ENCODE assay signal across 8 cellular contexts in the genomic region with DNA sequence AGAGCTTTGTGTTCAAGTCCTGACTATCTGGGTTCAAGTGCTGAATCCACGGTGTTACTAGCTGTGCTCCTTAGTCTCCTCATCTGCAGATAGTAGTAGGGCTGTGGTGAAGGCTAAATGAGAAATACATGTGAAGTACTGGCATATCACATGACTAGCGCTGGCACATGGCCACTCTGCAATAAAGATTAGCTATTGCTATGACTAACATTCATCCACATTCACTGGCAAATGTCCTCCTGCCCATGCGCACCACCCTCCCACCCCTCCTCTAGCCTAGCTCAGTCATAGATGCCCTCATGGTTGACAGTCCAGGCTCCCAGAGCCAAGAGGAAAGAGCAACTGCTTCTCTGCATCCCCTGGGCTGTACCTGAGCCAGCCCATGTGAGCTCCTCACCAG. TPM values are rescaled to one million over a fixed set of nuclear protein-coding genes. Genes with fewer than 3 reads are reported as not detected.
DNase-seq lines count a peak whose midpoint lies in the region; ATAC-seq and TF ChIP-seq lines count a peak whose summit lies in the region.

No MANE protein-coding gene starts in this region.

- H3K79me1 ChIP-seq in mesendoderm (ENCODE audit: low read length) = no peaks in the 10 kb centered on the region

- H3K4me2 ChIP-seq in mesendoderm (ENCODE audit: low read length) = no peak overlapping the region

- H3K9ac ChIP-seq in mesendoderm (ENCODE audit: low read length) = no peak overlapping the region

- H3K18ac ChIP-seq in mesendoderm (ENCODE audit: low read length) = no peak overlapping the region

- H3K4me3 ChIP-seq in mesendoderm (ENCODE audit: low read length) = no peak overlapping the region

- H3K4me3 Mint-ChIP-seq in CD14-positive monocyte (no peak overlapping the region), chondrocyte (ENCODE audit: unreplicated experiment) (no peak overlapping the region)

- H3K27me3 Mint-ChIP-seq in CD14-positive monocyte (ENCODE audit: low read depth in 3 of 3) (no peaks in the 10 kb centered on the region), chondrocyte (ENCODE audit: low read depth) (no peaks in the 10 kb centered on the region)

- H3K4me1 Mint-ChIP-seq in CD14-positive monocyte = peaks cover 14% of the 10 kb centered on the region
- H3K4me1 Mint-ChIP-seq in chondrocyte (ENCODE audit: low read depth) = peaks cover 48% of the 10 kb centered on the region

- H3K27me3 ChIP-seq in mesendoderm (ENCODE audit: insufficient read depth, low read length, poor library complexity) = no peaks in the 10 kb centered on the region

- intact Hi-C loops in CD14-positive monocyte (cut with micrococcal nuclease) = no loop called here

- H3K56ac ChIP-seq in mesendoderm (ENCODE audit: low read length) = peak overlapping the region; percentile 42

- H3K9me3 Mint-ChIP-seq in CD14-positive monocyte (no peaks in the 10 kb centered on the region), chondrocyte (ENCODE audit: low read depth) (no peaks in the 10 kb centered on the region)

- H2BK5ac ChIP-seq in mesendoderm (ENCODE audit: low read length) = no peak overlapping the region

- H3K23ac ChIP-seq in mesendoderm (ENCODE audit: low read length) = no peak overlapping the region

- peaks cover 3% of the 10 kb centered on the region for H3K36me3 ChIP-seq in mesendoderm (ENCODE audit: control insufficient read depth, insufficient read depth, low read length)

- no CpG with 5 or more reads among the region's 3 CpGs for WGBS in mesendoderm (ENCODE audit: extremely low coverage, insufficient coverage, low lambda C conversion rate)

- ATAC-seq in HG03469 (IDR thresholded peaks at IDR 0.05; ENCODE audit: unreplicated experiment) (no peak), HG02884 (IDR thresholded peaks at IDR 0.05; ENCODE audit: unreplicated experiment) (no peak)

- H3K27ac Mint-ChIP-seq in CD14-positive monocyte (no peak overlapping the region), chondrocyte (ENCODE audit: unreplicated experiment) (peak overlapping the region; percentile 49)

- H4K8ac ChIP-seq in mesendoderm (ENCODE audit: low read depth, low read length) = no peak overlapping the region

- no peaks in the 10 kb centered on the region for H3K79me2 ChIP-seq in mesendoderm (ENCODE audit: control insufficient read depth, insufficient read depth, low read length)

- H4K5ac ChIP-seq in mesendoderm (ENCODE audit: low read length) = no peak overlapping the region

- H3K4me1 ChIP-seq in mesendoderm (ENCODE audit: control insufficient read depth, low read depth, low read length) = no peaks in the 10 kb centered on the region

- no peak overlapping the region for H3K4ac ChIP-seq in mesendoderm (ENCODE audit: low read depth, low read length)

- DNase-seq in CD14-positive monocyte (ENCODE audit: low spot score) = peak; percentile 49
- DNase-seq in NCI-H2196 treated with DMSO at 0.1 percent for 48 hours (lab: John Stamatoyannopoulos, UW; ENCODE audit: unreplicated experiment) = peak; percentile 77
- DNase-seq in chondrocyte (ENCODE audit: low spot score) = no peak
- no peak for DNase-seq in mesendoderm
- DNase-seq in globus pallidus (ENCODE audit: low spot score) = no peak
- no peak for DNase-seq in activated CD4-positive, alpha-beta T cell treated with anti-CD3 and anti-CD28 coated beads, Interleukin-2, amount 50 U/mL, for 48 hours

- peak overlapping the region; percentile 38 for H2AK5ac ChIP-seq in mesendoderm (ENCODE audit: low read length)

- peaks cover 24 to 25% of the 10 kb centered on the region in 2 donors for H3K36me3 Mint-ChIP-seq in CD14-positive monocyte
- H3K36me3 Mint-ChIP-seq in chondrocyte (ENCODE audit: low read depth) = peaks cover 4% of the 10 kb centered on the region

- TF ChIP-seq CTCF in CD14-positive monocyte (IDR thresholded peaks at IDR 0.05) (no peak), chondrocyte (IDR thresholded peaks at IDR 0.05) (no peak)

- H2BK120ac ChIP-seq in mesendoderm (ENCODE audit: low read depth, low read length) = no peak overlapping the region

- H3K27ac ChIP-seq in mesendoderm (ENCODE audit: low read depth, low read length) = no peak overlapping the region

- H2BK15ac ChIP-seq in mesendoderm (replicated peaks; ENCODE audit: low read depth) = no peak overlapping the region

RNA-seq across cellular contexts. Expression of a gene that starts 8.5 kb away (rescaled TPM):
- 1 to 10 TPM in 1 of 2 donors, under 1 TPM in 1; 0.90 to 1.6 TPM for polyA plus RNA-seq in CD14-positive monocyte
- total RNA-seq in chondrocyte = 10.8 to 18.1 TPM (median 17.4 TPM) in 3 replicates
- 0.49 TPM for polyA plus RNA-seq in mesendoderm (2013, experiment 1 of 2)
- 0.50 TPM for polyA plus RNA-seq in mesendoderm (2013, experiment 2 of 2)

RNA-seq across cellular contexts. Expression of a gene that starts 15.8 kb away (rescaled TPM):
- polyA plus RNA-seq in CD14-positive monocyte = 100 to 1,000 TPM; 125 to 136 TPM
- 67.7 to 74.5 TPM (median 69.7 TPM) in 3 replicates for total RNA-seq in chondrocyte
- 40.2 TPM for polyA plus RNA-seq in mesendoderm (2013, experiment 1 of 2)
- polyA plus RNA-seq in mesendoderm (2013, experiment 2 of 2) = 41.3 TPM

RNA-seq across cellular contexts. Expression of a gene that starts 22.5 kb away (rescaled TPM):
- 10 to 100 TPM; 12.3 to 13.6 TPM for polyA plus RNA-seq in CD14-positive monocyte
- total RNA-seq in chondrocyte = 159 to 177 TPM (median 173 TPM) in 3 replicates
- polyA plus RNA-seq in mesendoderm (2013, experiment 1 of 2) = 38.9 TPM
- polyA plus RNA-seq in mesendoderm (2013, experiment 2 of 2) = 40.0 TPM

RNA-seq across cellular contexts. Expression of a gene that starts 44.8 kb away (rescaled TPM):
- polyA plus RNA-seq in CD14-positive monocyte = 10 to 100 TPM; 21.9 to 30.6 TPM
- 24.0 to 26.9 TPM (median 26.8 TPM) in 3 replicates for total RNA-seq in chondrocyte
- polyA plus RNA-seq in mesendoderm (2013, experiment 1 of 2) = 16.8 TPM
- polyA plus RNA-seq in mesendoderm (2013, experiment 2 of 2) = 16.1 TPM

RNA-seq across cellular contexts. Expression of a gene that starts 49.6 kb away (rescaled TPM):
- not detected for polyA plus RNA-seq in CD14-positive monocyte
- 0.17 TPM in 1 of 3 replicates, not detected in the others for total RNA-seq in chondrocyte
- 0.25 TPM for polyA plus RNA-seq in mesendoderm (2013, experiment 1 of 2)
- 0.25 TPM for polyA plus RNA-seq in mesendoderm (2013, experiment 2 of 2)

Comparison
In these comparisons a context has a peak if more than half of its experiments do, and no peak if none do; other contexts are left out.
1. DNase-seq: peak in CD14-positive monocyte (single experiment) and NCI-H2196 treated with DMSO at 0.1 percent for 48 hours (single experiment); none in chondrocyte (single experiment), mesendoderm (single experiment), globus pallidus (single experiment) and activated CD4-positive, alpha-beta T cell treated with anti-CD3 and anti-CD28 coated beads, Interleukin-2, amount 50 U/mL, for 48 hours (0 of 2).